Comparison of ENCODE assay signal across 9 cellular contexts in the genomic region with DNA sequence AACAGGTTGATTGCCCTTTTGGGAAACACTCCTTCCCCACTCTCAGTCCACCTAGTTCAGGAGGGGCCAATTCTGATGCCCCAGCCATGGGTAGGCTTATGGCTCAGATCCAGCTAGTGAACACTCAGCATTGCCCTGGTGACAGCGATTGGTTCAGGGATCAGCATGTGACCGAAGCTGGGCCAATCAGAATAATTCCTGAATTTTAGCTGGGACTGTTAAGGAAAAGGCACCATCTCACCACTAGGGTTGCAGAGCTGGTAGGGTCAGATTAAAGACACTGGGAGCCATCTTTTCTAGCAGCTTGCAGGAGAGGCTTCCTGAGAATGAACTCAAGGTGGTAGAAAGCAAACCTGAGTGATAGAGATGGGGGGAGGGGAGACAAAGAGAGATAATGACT. TPM values are rescaled to one million over a fixed set of nuclear protein-coding genes. Genes with fewer than 3 reads are reported as not detected.
DNase-seq lines count a peak whose midpoint lies in the region; ATAC-seq, FAIRE-seq and TF ChIP-seq lines count a peak whose summit lies in the region.
"Had no signal": no experiment of that assay in that cellular context is flagged by ENCODE, and none has a peak within 500 bp of the region (broad histone marks: within the 10 kb centered on the region; RNA-seq: fewer than 3 reads in every experiment).

No MANE protein-coding gene starts in this region.

- intact Hi-C loops in pancreas (cut with DNase I): no loop called here

- no peaks in the 10 kb centered on the region for H3K36me3 ChIP-seq in pancreas

- FAIRE-seq in H54 (lab: Jason Lieb, UNC): no peak
- FAIRE-seq in RCC 7860 (lab: Jason Lieb, UNC): no peak
- FAIRE-seq in pancreas (lab: Jason Lieb, UNC): no peak

- H3K4me1 ChIP-seq in foreskin keratinocyte: no peaks in the 10 kb centered on the region
- no peaks in the 10 kb centered on the region for H3K4me1 ChIP-seq in pancreas

- TF ChIP-seq CTCF in foreskin keratinocyte (conservative IDR thresholded peaks at IDR 0.05): peak; percentile 37
- no peak for TF ChIP-seq CTCF in pancreas (IDR thresholded peaks at IDR 0.05)

- no peak for TF ChIP-seq POLR2A in H54 (IDR thresholded peaks at IDR 0.05; ENCODE audit: low read depth, low read length)

- H3K9me3 ChIP-seq in pancreas: no peaks in the 10 kb centered on the region

- no peak overlapping the region for H3K4me3 ChIP-seq in pancreas

- H3K27ac ChIP-seq in foreskin keratinocyte (no peak overlapping the region), pancreas (no peak overlapping the region)

- 66 to 86% methylated on average over 2 of the region's 2 CpGs for WGBS in pancreas, 2 donors

- H3K27me3 ChIP-seq in foreskin keratinocyte (no peaks in the 10 kb centered on the region), pancreas (no peaks in the 10 kb centered on the region)

- DNase-seq in AG08396 (ENCODE audit: low spot score) (peak; percentile 36), H54 (ENCODE audit: insufficient read length, low spot score) (peak; percentile 25), RKO (ENCODE audit: low spot score) (peak; percentile 70), foreskin keratinocyte (peak in 1 of 2 donors; percentile 5), RCC 7860 (ENCODE audit: low spot score) (no peak), pancreas (no peak)

- ATAC-seq in foreskin keratinocyte: peak; percentile 60
- ATAC-seq in HG03097 (IDR thresholded peaks at IDR 0.05; ENCODE audit: low FRiP score, unreplicated experiment): no peak
- ATAC-seq in GM19452 (IDR thresholded peaks at IDR 0.05; ENCODE audit: unreplicated experiment): no peak
- ATAC-seq in pancreas: no peak

RNA-seq across cellular contexts. Expression of a gene that starts 44.4 kb away (rescaled TPM):
- not detected in 2 replicates for total RNA-seq in foreskin keratinocyte
- not detected in 2 replicates for polyA plus RNA-seq in foreskin keratinocyte
- total RNA-seq in pancreas: 1 to 10 TPM in 5 of 6 donors, under 1 TPM in 1; 0.51 to 3.2 (median 1.2) TPM
- 1 to 10 TPM; 1.5 to 1.7 TPM for polyA plus RNA-seq in pancreas
- total RNA-seq: glomerular endothelial cell had no signal

Comparison
In these comparisons a context has a peak if more than half of its experiments do, and no peak if none do; other contexts are left out.
1. DNase-seq: peak in AG08396 (single experiment), H54 (single experiment) and RKO (single experiment); none in RCC 7860 (single experiment) and pancreas (0 of 6).